ENCODE assay signal across 8 cellular contexts in the genomic region with DNA sequence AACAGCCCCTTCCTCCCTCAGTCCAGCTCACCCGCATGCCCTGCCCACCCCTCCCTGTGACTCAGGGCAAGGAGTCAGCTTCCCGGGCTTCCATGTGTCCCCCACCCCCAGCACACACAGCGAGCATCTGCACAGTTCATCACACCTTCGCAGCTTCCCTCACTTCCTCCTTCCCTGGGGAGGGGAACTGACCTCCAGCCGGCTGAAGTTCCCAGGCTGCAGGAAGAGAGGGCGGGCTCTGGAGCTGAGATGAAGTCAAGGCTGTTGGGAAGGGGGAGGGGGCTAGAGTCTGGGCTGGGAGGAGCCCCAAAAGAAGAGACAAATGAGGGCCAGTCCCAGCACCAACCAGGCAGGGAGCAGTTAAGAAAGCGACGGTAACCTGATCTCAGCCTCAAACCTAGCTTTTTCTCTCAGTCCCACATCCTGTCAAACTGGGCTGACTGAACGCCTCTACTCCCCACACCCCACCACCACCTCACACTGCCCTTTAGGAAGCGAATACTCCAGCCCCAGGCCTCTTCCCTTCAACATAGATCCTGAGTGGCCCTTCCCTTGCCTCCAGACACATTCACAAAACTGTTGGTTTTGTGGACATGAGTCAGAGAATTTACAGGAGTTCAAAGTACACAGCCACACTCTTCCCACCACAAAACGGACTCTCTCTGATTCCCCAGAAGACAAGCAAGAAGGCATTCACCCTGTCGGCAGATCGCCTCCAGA. TPM values are rescaled to one million over a fixed set of nuclear protein-coding genes. Genes with fewer than 3 reads are reported as not detected.
A peak's percentile ranks its signal among the peaks of the same experiment; 100 is the strongest.
DNase-seq lines count a peak whose midpoint lies in the region; ATAC-seq and TF ChIP-seq lines count a peak whose summit lies in the region.

No MANE protein-coding gene starts in this region.

- H3K27ac Mint-ChIP-seq in activated T-helper 2 cell treated with anti-CD3 and anti-CD28 coated beads, Interferon-gamma antibody, Interleukin-2, Interleukin-4, amounts not matched to agents 10 μg/mL and 5 μg/mL and 100 μg/mL, durations not matched to agents 14 hours and 24 hours and 36 hours = peak overlapping the region; percentile 88
- peak overlapping the region; percentile 92 to 99 (median 98) for H3K27ac Mint-ChIP-seq in nephron

- H3K4me1 Mint-ChIP-seq in activated T-helper 2 cell treated with anti-CD3 and anti-CD28 coated beads, Interferon-gamma antibody, Interleukin-2, Interleukin-4, amounts not matched to agents 10 μg/mL and 5 μg/mL and 100 μg/mL, durations not matched to agents 14 hours and 24 hours and 36 hours (ENCODE audit: low read depth) = peaks cover 60% of the 10 kb centered on the region
- peaks cover 59% of the 10 kb centered on the region for H3K4me1 Mint-ChIP-seq in nephron

- H3K4me3 Mint-ChIP-seq in activated T-helper 2 cell treated with anti-CD3 and anti-CD28 coated beads, Interferon-gamma antibody, Interleukin-2, Interleukin-4, amounts not matched to agents 10 μg/mL and 5 μg/mL and 100 μg/mL, durations not matched to agents 14 hours and 24 hours and 36 hours (ENCODE audit: low read depth) = peak overlapping the region; percentile 78
- peak overlapping the region; percentile 93 to 97 (median 95) for H3K4me3 Mint-ChIP-seq in nephron

- DNase-seq in DMS153 (lab: John Stamatoyannopoulos, UW) (peak; percentile 86), GM19240 (ENCODE audit: insufficient read length, low spot score) (peak; percentile 96), NCI-H748 treated with DMSO at 0.1 percent for 48 hours (lab: John Stamatoyannopoulos, UW) (peak; percentile 32), fibroblast of villous mesenchyme (ENCODE audit: low read depth) (peak; percentile 97), NCI-H187 treated with DMSO at 0.1 percent for 48 hours (lab: John Stamatoyannopoulos, UW) (no peak)
- DNase-seq in activated T-helper 2 cell treated with anti-CD3 and anti-CD28 coated beads, Interferon-gamma antibody, Interleukin-2, Interleukin-4, amounts not matched to agents 10 μg/mL and 5 μg/mL and 100 μg/mL, durations not matched to agents 14 hours and 24 hours and 36 hours (ENCODE audit: low spot score) = peak; percentile 71

- H3K9me3 Mint-ChIP-seq in activated T-helper 2 cell treated with anti-CD3 and anti-CD28 coated beads, Interferon-gamma antibody, Interleukin-2, Interleukin-4, amounts not matched to agents 10 μg/mL and 5 μg/mL and 100 μg/mL, durations not matched to agents 14 hours and 24 hours and 36 hours = no peaks in the 10 kb centered on the region
- no peaks in the 10 kb centered on the region for H3K9me3 Mint-ChIP-seq in nephron

- H3K4me3 ChIP-seq in fibroblast of villous mesenchyme (ENCODE audit: low read depth, low read length) = peak overlapping the region; percentile 89

- TF ChIP-seq CTCF in fibroblast of villous mesenchyme (IDR thresholded peaks at IDR 0.05; ENCODE audit: insufficient read depth, low read depth, low read length) = no peak
- no peak for TF ChIP-seq CTCF in nephron (IDR thresholded peaks at IDR 0.05; ENCODE audit: unreplicated experiment in 3 of 3)

- ATAC-seq in HG03342 (IDR thresholded peaks at IDR 0.05; ENCODE audit: unreplicated experiment) = peak; percentile 64

- H3K36me3 Mint-ChIP-seq in activated T-helper 2 cell treated with anti-CD3 and anti-CD28 coated beads, Interferon-gamma antibody, Interleukin-2, Interleukin-4, amounts not matched to agents 10 μg/mL and 5 μg/mL and 100 μg/mL, durations not matched to agents 14 hours and 24 hours and 36 hours (ENCODE audit: low read depth) = peaks cover 26% of the 10 kb centered on the region
- peaks cover 27% of the 10 kb centered on the region for H3K36me3 Mint-ChIP-seq in nephron (ENCODE audit: low read depth)

- H3K27me3 Mint-ChIP-seq in activated T-helper 2 cell treated with anti-CD3 and anti-CD28 coated beads, Interferon-gamma antibody, Interleukin-2, Interleukin-4, amounts not matched to agents 10 μg/mL and 5 μg/mL and 100 μg/mL, durations not matched to agents 14 hours and 24 hours and 36 hours (ENCODE audit: low read depth) = peaks cover 15% of the 10 kb centered on the region
- peaks cover 13% of the 10 kb centered on the region for H3K27me3 Mint-ChIP-seq in nephron (ENCODE audit: low read depth)

- intact Hi-C loops in activated T-helper 2 cell treated with anti-CD3 and anti-CD28 coated beads, Interferon-gamma antibody, Interleukin-2, Interleukin-4, amounts not matched to agents 10 μg/mL and 5 μg/mL and 100 μg/mL, durations not matched to agents 14 hours and 24 hours and 36 hours (cut with micrococcal nuclease) = loop anchor here (1.0 to 10.0 kb wide), 4 partner anchors 31 to 1080 kb away; a partner anchor contains a TSS

RNA-seq across cellular contexts. Expression of a gene that starts 1.9 kb away (rescaled TPM):
- total RNA-seq in activated T-helper 2 cell treated with anti-CD3 and anti-CD28 coated beads, Interferon-gamma antibody, Interleukin-2, Interleukin-4, amounts not matched to agents 10 μg/mL and 5 μg/mL and 100 μg/mL, durations not matched to agents 14 hours and 24 hours and 36 hours = 68.7 and 74.7 TPM in 2 replicates
- 379 and 483 TPM in 2 replicates for total RNA-seq in fibroblast of villous mesenchyme

RNA-seq across cellular contexts. Expression of a gene that starts 10.1 kb away (rescaled TPM):
- total RNA-seq in activated T-helper 2 cell treated with anti-CD3 and anti-CD28 coated beads, Interferon-gamma antibody, Interleukin-2, Interleukin-4, amounts not matched to agents 10 μg/mL and 5 μg/mL and 100 μg/mL, durations not matched to agents 14 hours and 24 hours and 36 hours = 0.59 and 0.67 TPM in 2 replicates
- 0.43 and 1.3 TPM in 2 replicates for total RNA-seq in fibroblast of villous mesenchyme

RNA-seq across cellular contexts. Expression of a gene that starts 30.6 kb away (rescaled TPM):
- total RNA-seq in activated T-helper 2 cell treated with anti-CD3 and anti-CD28 coated beads, Interferon-gamma antibody, Interleukin-2, Interleukin-4, amounts not matched to agents 10 μg/mL and 5 μg/mL and 100 μg/mL, durations not matched to agents 14 hours and 24 hours and 36 hours = 64.5 and 68.1 TPM in 2 replicates
- 56.7 and 63.5 TPM in 2 replicates for total RNA-seq in fibroblast of villous mesenchyme
